ENCODE assay signal across 9 cellular contexts in the genomic region with DNA sequence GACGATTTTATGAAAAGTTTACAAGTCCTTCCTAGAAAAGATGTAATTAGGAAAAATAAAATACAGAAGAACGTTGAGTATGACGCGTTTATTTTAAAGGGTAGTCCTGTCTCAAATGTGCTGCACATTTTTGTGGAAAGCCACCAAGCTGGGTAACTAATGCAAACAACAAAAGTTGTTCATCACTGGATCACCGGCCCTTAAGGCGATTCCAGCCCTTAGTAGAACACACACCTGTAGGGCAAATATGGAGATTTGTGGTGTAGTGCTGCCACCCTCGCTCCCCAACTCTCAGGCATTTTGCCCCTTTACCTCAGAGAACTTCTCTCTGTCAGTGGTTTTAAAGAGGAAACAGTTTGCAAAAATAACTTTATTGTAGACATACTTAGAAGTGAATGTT. TPM values are rescaled to one million over a fixed set of nuclear protein-coding genes. Genes with fewer than 3 reads are reported as not detected.
DNase-seq lines count a peak whose midpoint lies in the region; ATAC-seq and TF ChIP-seq lines count a peak whose summit lies in the region.
"Had no signal": no experiment of that assay in that cellular context is flagged by ENCODE, and none has a peak within 500 bp of the region (broad histone marks: within the 10 kb centered on the region; RNA-seq: fewer than 3 reads in every experiment).

No MANE protein-coding gene starts in this region.

- H3K36me3 ChIP-seq in BJ (ENCODE audit: control insufficient read depth, insufficient read depth, low read length) (no peaks in the 10 kb centered on the region; the same call in 1 of the 2 replicates), IMR-90 (ENCODE audit: control insufficient read depth, insufficient read depth, low read length) (peaks cover 1% of the 10 kb centered on the region)

- H3K4me3 Mint-ChIP-seq in chondrocyte (ENCODE audit: unreplicated experiment) = peak overlapping the region; percentile 65
- H3K4me3 Mint-ChIP-seq in natural killer cell treated with Interleukin-12 subunit alpha and Interleukin-12 subunit beta and Interleukin-15 and Interleukin-18, amount 100 ng/mL, for 72 hours = peak overlapping the region; percentile 77

- peaks cover 18% of the 10 kb centered on the region for H4K20me1 ChIP-seq in IMR-90 (ENCODE audit: insufficient read depth, low read length)

- H3K4ac ChIP-seq in IMR-90 (ENCODE audit: low read depth, low read length) = peak overlapping the region; percentile 83

- no peak overlapping the region for H2BK20ac ChIP-seq in IMR-90 (ENCODE audit: low read depth, low read length)

- H2BK15ac ChIP-seq in IMR-90 (ENCODE audit: low read depth, low read length) = peak overlapping the region; percentile 92; the same call in 2 of the 3 replicates

- no peaks in the 10 kb centered on the region for H3K27me3 Mint-ChIP-seq in chondrocyte (ENCODE audit: low read depth)
- peaks cover 0 to 7% of the 10 kb centered on the region in 2 donors for H3K27me3 Mint-ChIP-seq in natural killer cell treated with Interleukin-12 subunit alpha and Interleukin-12 subunit beta and Interleukin-15 and Interleukin-18, amount 100 ng/mL, for 72 hours

- peak overlapping the region; percentile 80 for H4K91ac ChIP-seq in IMR-90 (ENCODE audit: insufficient read depth, low read depth, low read length)

- H4K5ac ChIP-seq in IMR-90 (ENCODE audit: low read depth, low read length) = peak overlapping the region; percentile 73; the same call in 1 of the 2 replicates

- intact Hi-C loops in IMR-90 (cut with micrococcal nuclease) = loop anchor here (1.0 to 5.0 kb wide), 3 partner anchors 216 to 649 kb away; no protein-coding TSS in a partner anchor

- dilution Hi-C loops in IMR-90 (cut with HindIII; ENCODE audit: low sequenced_read_pairs, unreplicated experiment) = no loop called here

- H3K14ac ChIP-seq in IMR-90 (replicated peaks; ENCODE audit: low read depth, low read length) = peak overlapping the region; percentile 96

- H2BK120ac ChIP-seq in IMR-90 (ENCODE audit: low read depth, low read length) = peak overlapping the region; percentile 76

- H2AK5ac ChIP-seq in IMR-90 (ENCODE audit: low read depth, low read length) = no peak overlapping the region; the same call in 1 of the 2 replicates

- POLR2A ChIA-PET in BJ (lab: Charles Lee) = interaction anchor here (0.5 kb wide), 1 partner anchor 269 kb away, joined by 4 read pairs; no protein-coding TSS in a partner anchor
- POLR2A ChIA-PET in IMR-90 (lab: Charles Lee; ENCODE audit: unreplicated experiment) = no interaction called here

- CTCF ChIA-PET in BJ (lab: Yijun Ruan, JAX) (no interaction called here), IMR-90 (lab: Yijun Ruan, JAX) (no interaction called here)

- peak overlapping the region; percentile 45 for H3K27ac Mint-ChIP-seq in chondrocyte (ENCODE audit: unreplicated experiment)
- no peak overlapping the region for H3K27ac Mint-ChIP-seq in natural killer cell treated with Interleukin-12 subunit alpha and Interleukin-12 subunit beta and Interleukin-15 and Interleukin-18, amount 100 ng/mL, for 72 hours

- WGBS in IMR-90 (ENCODE audit: extremely low coverage in 2 of 2, insufficient read length in 1 of 2), 2 experiments = no CpG with 5 or more reads among the region's 7 CpGs

- peaks cover 5% of the 10 kb centered on the region; the same call in 1 of the 2 replicates for H3K4me1 ChIP-seq in IMR-90 (ENCODE audit: control insufficient read depth, insufficient read depth, low read length)

- H3K18ac ChIP-seq in IMR-90 (ENCODE audit: low read depth, low read length) = peak overlapping the region; percentile 93

- no peak for TF ChIP-seq POLR2A in IMR-90 (IDR thresholded peaks at IDR 0.05; ENCODE audit: low read depth, low read length)

- H3K9ac ChIP-seq in IMR-90 (ENCODE audit: low read depth, low read length) = peak overlapping the region; percentile 94

- peaks cover 8% of the 10 kb centered on the region for H3K9me3 Mint-ChIP-seq in chondrocyte (ENCODE audit: low read depth)
- H3K9me3 Mint-ChIP-seq in natural killer cell treated with Interleukin-12 subunit alpha and Interleukin-12 subunit beta and Interleukin-15 and Interleukin-18, amount 100 ng/mL, for 72 hours = no peaks in the 10 kb centered on the region

- H3K4me3 ChIP-seq in BJ (ENCODE audit: low read depth, low read length) = peak overlapping the region; percentile 64
- peak overlapping the region; percentile 60 for H3K4me3 ChIP-seq in IMR-90 (ENCODE audit: insufficient read depth, low read depth, low read length)

- DNase-seq in BJ (ENCODE audit: low read depth) = no peak
- no peak for DNase-seq in IMR-90
- DNase-seq in chondrocyte (ENCODE audit: low spot score) = no peak
- no peak for DNase-seq in natural killer cell treated with Interleukin-12 subunit alpha and Interleukin-12 subunit beta and Interleukin-15 and Interleukin-18, amount 100 ng/mL, for 72 hours (ENCODE audit: low spot score)
- DNase-seq in RKO (ENCODE audit: low spot score) = no peak
- DNase-seq in dedifferentiated amniotic fluid mesenchymal stem cell (ENCODE audit: extremely low spot score) = no peak
- no peak for DNase-seq in DMS79 treated with DMSO at 0.1 percent for 48 hours (lab: John Stamatoyannopoulos, UW)
- no peak for DNase-seq in NCI-H446 treated with DMSO at 0.1 percent for 48 hours (lab: John Stamatoyannopoulos, UW)
- DNase-seq: MV-4-11 had no signal

- H2AK9ac ChIP-seq in IMR-90 (replicated peaks; ENCODE audit: low read depth, low read length, poor library complexity) = peak overlapping the region; percentile 67

- H3K27ac ChIP-seq in IMR-90 (ENCODE audit: insufficient read depth, low read length) = peak overlapping the region; percentile 86

- no peaks in the 10 kb centered on the region for H3K9me3 ChIP-seq in IMR-90 (ENCODE audit: control insufficient read depth, insufficient read depth, low read length)

- H3K36me3 Mint-ChIP-seq in chondrocyte (ENCODE audit: low read depth) = no peaks in the 10 kb centered on the region
- no peaks in the 10 kb centered on the region for H3K36me3 Mint-ChIP-seq in natural killer cell treated with Interleukin-12 subunit alpha and Interleukin-12 subunit beta and Interleukin-15 and Interleukin-18, amount 100 ng/mL, for 72 hours

- peaks cover 48% of the 10 kb centered on the region for H3K4me1 Mint-ChIP-seq in chondrocyte (ENCODE audit: low read depth)
- peaks cover 28 to 36% of the 10 kb centered on the region in 2 donors for H3K4me1 Mint-ChIP-seq in natural killer cell treated with Interleukin-12 subunit alpha and Interleukin-12 subunit beta and Interleukin-15 and Interleukin-18, amount 100 ng/mL, for 72 hours (ENCODE audit: low read depth in 2 of 2)

- peaks cover 7 to 17% of the 10 kb centered on the region in 2 experiments; a peak in 3 of 4 replicates for H3K79me1 ChIP-seq in IMR-90 (ENCODE audit: low read depth in 1 of 2, low read length in 2 of 2)

- H3K23ac ChIP-seq in IMR-90 (ENCODE audit: low read depth, low read length) = peak overlapping the region; percentile 91; the same call in 1 of the 2 replicates

- TF ChIP-seq CTCF in BJ (IDR thresholded peaks at IDR 0.05; ENCODE audit: insufficient read depth, low read depth, low read length) (no peak), IMR-90 (conservative IDR thresholded peaks at IDR 0.05; ENCODE audit: low read depth, low read length) (no peak), chondrocyte (IDR thresholded peaks at IDR 0.05) (no peak)

- in situ Hi-C loops in IMR-90 (cut with MboI; ENCODE audit: low sequenced_read_pairs) = loop anchor here (25.0 kb wide), 1 partner anchor 504 kb away; no protein-coding TSS in a partner anchor

- H2AFZ ChIP-seq in IMR-90 (replicated peaks; ENCODE audit: low read length, poor library complexity) = no peak overlapping the region

- H4K8ac ChIP-seq in IMR-90 (ENCODE audit: low read depth in 2 of 2, low read length in 2 of 2) = peak overlapping the region; percentile 24 to 50; a peak in 3 of 4 replicates

- BruUV-seq in IMR-90 (replicated peaks; lab: Mats Ljungman, UMichigan) = TSS peak; percentile 29

- H2BK5ac ChIP-seq in IMR-90 (ENCODE audit: low read depth, low read length, poor library complexity, severe bottlenecking) = peak overlapping the region; percentile 51

- ATAC-seq in IMR-90 (ENCODE audit: low read depth) = no peak
- ATAC-seq in natural killer cell treated with Interleukin-12 subunit alpha and Interleukin-12 subunit beta and Interleukin-15 and Interleukin-18, amount 100 ng/mL, for 72 hours = no peak

- H3K9me1 ChIP-seq in IMR-90 (ENCODE audit: insufficient read depth, low read length) = no peaks in the 10 kb centered on the region

- H3K4me2 ChIP-seq in IMR-90 (ENCODE audit: low read depth, low read length) = peak overlapping the region; percentile 99

- H3K27me3 ChIP-seq in BJ (ENCODE audit: control insufficient read depth, insufficient read depth, low read length) (no peaks in the 10 kb centered on the region), IMR-90 (ENCODE audit: control insufficient read depth, insufficient read depth, low read length) (no peaks in the 10 kb centered on the region)

- H3K56ac ChIP-seq in IMR-90 (ENCODE audit: extremely low read depth, insufficient read depth, low read length) = peak overlapping the region; percentile 86

- TF ChIP-seq RAD21 in IMR-90 (IDR thresholded peaks at IDR 0.05; ENCODE audit: low read length) = no peak

TF ChIP-seq in IMR-90, 13 proteins besides CTCF, POLR2A, EP300 and RAD21:
- no peak for TF ChIP-seq NFE2L2 (IDR thresholded peaks at IDR 0.05; ENCODE audit: low read depth, low read length)

RNA-seq across cellular contexts. Expression of gene TBL1X, which starts 1.9 kb away (rescaled TPM):
- polyA plus RNA-seq in BJ (2011; rRNA removed) (11.3 and 13.2 TPM in 2 replicates), IMR-90 (2012; rRNA removed) (11.5 and 16.2 TPM in 2 replicates)
- polyA minus RNA-seq in BJ (2011; rRNA and poly(A)+ RNA removed) = 26.1 and 32.6 TPM in 2 replicates
- total RNA-seq in IMR-90 (2012; rRNA removed) (20.8 and 21.1 TPM in 2 replicates), chondrocyte (14.5 to 24.6 TPM (median 21.4 TPM) in 3 replicates)
- 11.7 and 12.3 TPM in 2 replicates for polyA plus RNA-seq in IMR-90 (2012; cell fraction: cytosol; rRNA removed)
- polyA plus RNA-seq in IMR-90 (2012; cell fraction: nucleus; rRNA removed; ENCODE audit: low replicate concordance) = 18.6 and 30.7 TPM in 2 replicates
- total RNA-seq in natural killer cell treated with Interleukin-12 subunit alpha and Interleukin-12 subunit beta and Interleukin-15 and Interleukin-18, amount 100 ng/mL, for 72 hours = 10 to 100 TPM; 32.3 to 37.9 TPM
